ENCODE assay signal across 24 cellular contexts in the genomic region with DNA sequence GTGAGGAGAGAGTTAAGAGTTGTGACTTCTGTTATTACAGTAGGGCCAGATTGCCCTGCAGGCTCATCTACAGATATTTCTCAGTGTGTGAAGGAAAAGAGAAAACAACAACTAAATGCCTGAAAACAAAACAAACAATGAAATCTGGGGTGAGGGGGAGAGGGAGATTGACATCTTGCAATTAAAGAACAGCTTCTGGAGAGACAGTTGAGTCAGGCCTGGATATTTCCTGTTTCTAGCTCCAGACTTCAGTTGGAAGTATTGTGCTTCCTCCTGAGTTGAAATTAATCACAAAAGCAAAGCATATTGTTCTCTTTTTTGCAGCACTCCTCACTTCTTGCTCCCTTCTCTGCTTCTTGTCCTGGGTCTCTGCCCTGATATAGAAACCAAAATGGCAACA.
"Had no signal": no experiment of that assay in that cellular context is flagged by ENCODE, and none has a peak within 500 bp of the region (broad histone marks: within the 10 kb centered on the region; RNA-seq: fewer than 3 reads in every experiment).

No MANE protein-coding gene starts in this region.

- H3K27me3 Mint-ChIP-seq: effector memory CD8-positive, alpha-beta T cell; memory B cell had no signal

- H3K27ac ChIP-seq: coronary artery, esophagus muscularis mucosa, foreskin keratinocyte, gastroesophageal sphincter, heart left ventricle, hepatocyte, lower lobe of right lung, prostate gland, sigmoid colon, stomach, thyroid gland, vagina had no signal

- H3K36me3 Mint-ChIP-seq: memory B cell; stimulated activated effector memory CD8-positive, alpha-beta T cell treated with anti-CD3 and anti-CD28 coated beads, Interleukin-12 subunit alpha, Interleukin-12 subunit beta, amount 100 ng/mL, for 72 hours had no signal

- H3K9me3 Mint-ChIP-seq: effector memory CD8-positive, alpha-beta T cell; memory B cell; nephron progenitor cell; stimulated activated effector memory CD8-positive, alpha-beta T cell treated with anti-CD3 and anti-CD28 coated beads, Interleukin-12 subunit alpha, Interleukin-12 subunit beta, amount 100 ng/mL, for 72 hours had no signal

- H3K79me2 ChIP-seq: hepatocyte had no signal

- H3K4me1 ChIP-seq: lower lobe of right lung, prostate gland, thyroid gland, vagina had no signal

- H3K36me3 ChIP-seq: esophagus muscularis mucosa, gastroesophageal sphincter, heart left ventricle, lower lobe of right lung, prostate gland, sigmoid colon, stomach, thyroid gland, vagina had no signal

- H2AFZ ChIP-seq: hepatocyte had no signal

- DNase-seq: effector memory CD8-positive, alpha-beta T cell; heart left ventricle; left ventricle myocardium superior; lower lobe of right lung; naive thymus-derived CD4-positive, alpha-beta T cell; nephron progenitor cell; nucleus accumbens; right cardiac atrium; sigmoid colon; stimulated activated CD4-positive, alpha-beta T cell treated with anti-CD3 and anti-CD28 coated beads, Interleukin-2, amount 100 ng/mL, for 24 hours; stimulated activated CD4-positive, alpha-beta T cell treated with anti-CD3 and anti-CD28 coated beads, Interleukin-4, amount 100 ng/mL, for 24 hours; stimulated activated naive CD4-positive, alpha-beta T cell treated with Interleukin-2 at 50 U/mL for 16 hours; stomach; thyroid gland; trophoblast cell had no signal

- H3K4me2 ChIP-seq: hepatocyte had no signal

- H3K4me3 ChIP-seq: coronary artery, esophagus muscularis mucosa, gastroesophageal sphincter, heart left ventricle, hepatocyte, lower lobe of right lung, prostate gland, sigmoid colon, stomach, thyroid gland, vagina had no signal

- H3K4me3 Mint-ChIP-seq: effector memory CD8-positive, alpha-beta T cell; memory B cell; naive thymus-derived CD4-positive, alpha-beta T cell; nephron progenitor cell; stimulated activated effector memory CD8-positive, alpha-beta T cell treated with anti-CD3 and anti-CD28 coated beads, Interleukin-12 subunit alpha, Interleukin-12 subunit beta, amount 100 ng/mL, for 72 hours had no signal

- H3K27me3 ChIP-seq: esophagus muscularis mucosa, foreskin keratinocyte, gastroesophageal sphincter, heart left ventricle, hepatocyte, sigmoid colon, thyroid gland, vagina had no signal

- H3K27ac Mint-ChIP-seq: effector memory CD8-positive, alpha-beta T cell; memory B cell; naive thymus-derived CD4-positive, alpha-beta T cell; nephron progenitor cell; stimulated activated effector memory CD8-positive, alpha-beta T cell treated with anti-CD3 and anti-CD28 coated beads, Interleukin-12 subunit alpha, Interleukin-12 subunit beta, amount 100 ng/mL, for 72 hours had no signal

- H3K4me1 Mint-ChIP-seq: memory B cell had no signal

- H3K9me3 ChIP-seq: esophagus muscularis mucosa, gastroesophageal sphincter, heart left ventricle, lower lobe of right lung, prostate gland, sigmoid colon, stomach, thyroid gland, vagina had no signal
